Comparison of ENCODE assay signal across 8 cellular contexts in genomic region chr17:77110006-77110374, GRCh38. TPM values are rescaled to one million over a fixed set of nuclear protein-coding genes. Genes with fewer than 3 reads are reported as not detected.
DNase-seq lines count a peak whose midpoint lies in the region; ATAC-seq and TF ChIP-seq lines count a peak whose summit lies in the region.

No MANE protein-coding gene starts in this region.

- no peak for TF ChIP-seq POLR2A in esophagus squamous epithelium (IDR thresholded peaks at IDR 0.05)

- H3K4me2 ChIP-seq in parathyroid adenoma (ENCODE audit: low read length) = peak overlapping the region; percentile 13

- ATAC-seq in Panc1 (no peak), GM18870 (IDR thresholded peaks at IDR 0.05; ENCODE audit: unreplicated experiment) (no peak), HG02588 (IDR thresholded peaks at IDR 0.05; ENCODE audit: unreplicated experiment) (no peak), HG03439 (IDR thresholded peaks at IDR 0.05; ENCODE audit: unreplicated experiment) (no peak)
- no peak for ATAC-seq in activated CD4-positive, CD25-positive, alpha-beta regulatory T cell treated with anti-CD3 and anti-CD28 coated beads, Interleukin-2, amount 50 U/mL, for 24 hours

- H3K27me3 ChIP-seq in Panc1 (ENCODE audit: control insufficient read depth, insufficient read depth, low read length) = no peaks in the 10 kb centered on the region
- no peaks in the 10 kb centered on the region for H3K27me3 ChIP-seq in esophagus squamous epithelium
- H3K27me3 ChIP-seq in parathyroid adenoma (ENCODE audit: control insufficient read depth, insufficient read depth, low read length) = no peaks in the 10 kb centered on the region

- intact Hi-C loops in Panc1 (cut with micrococcal nuclease; ENCODE audit: unreplicated experiment) = no loop called here
- intact Hi-C loops in esophagus squamous epithelium (cut with DNase I) = no loop called here

- WGBS in esophagus squamous epithelium, 2 donors = 27 to 37% methylated on average over 4 of the region's 4 CpGs

- no peak overlapping the region for H3K4me3 ChIP-seq in Panc1 (ENCODE audit: low read depth in 2 of 2, low read length in 2 of 2)
- no peak overlapping the region for H3K4me3 ChIP-seq in esophagus squamous epithelium
- no peak overlapping the region for H3K4me3 ChIP-seq in parathyroid adenoma (ENCODE audit: low read depth, low read length)

- CTCF ChIA-PET in Panc1 (lab: Charles Lee) = interaction anchor here (0.6 kb wide), 1 partner anchor 268 kb away, joined by 13 read pairs; no protein-coding TSS in a partner anchor

- H3K79me2 ChIP-seq in parathyroid adenoma = no peaks in the 10 kb centered on the region

- DNase-seq in EL (peak; percentile 55), Panc1 (ENCODE audit: low read depth, low spot score) (no peak), esophagus squamous epithelium (lab: John Stamatoyannopoulos, UW) (no peak)

- POLR2A ChIA-PET in Panc1 (lab: Charles Lee) = interaction anchor here (0.6 to 0.7 kb wide), 2 partner anchors 11 to 208 kb away, joined by 3 read pairs; no protein-coding TSS in a partner anchor

- H3K4me1 ChIP-seq in Panc1 (ENCODE audit: control insufficient read depth, insufficient read depth, low read length) (peaks cover 18% of the 10 kb centered on the region), esophagus squamous epithelium (peaks cover 8 to 29% (median 18%) of the 10 kb centered on the region in 3 donors), parathyroid adenoma (peaks cover 3% of the 10 kb centered on the region)

- BruUV-seq in Panc1 (replicated peaks; lab: Mats Ljungman, UMichigan) = no TSS peak

- H3K9me3 ChIP-seq in Panc1 (ENCODE audit: control insufficient read depth, insufficient read depth, low read depth, low read length) (no peaks in the 10 kb centered on the region), esophagus squamous epithelium (no peaks in the 10 kb centered on the region), parathyroid adenoma (ENCODE audit: control insufficient read depth, low read length) (no peaks in the 10 kb centered on the region)

- TF ChIP-seq CTCF in Panc1 (IDR thresholded peaks at IDR 0.05) = no peak
- no peak for TF ChIP-seq CTCF in esophagus squamous epithelium (IDR thresholded peaks at IDR 0.05)
- no peak for TF ChIP-seq CTCF in parathyroid adenoma (IDR thresholded peaks at IDR 0.05)

- no peak overlapping the region for H3K9ac ChIP-seq in parathyroid adenoma

- in situ Hi-C loops in Panc1 (cut with HindIII; ENCODE audit: low pct_unique_long_range_greater_than_20kb, low sequenced_read_pairs) = no loop called here

- no peak overlapping the region for H2AFZ ChIP-seq in parathyroid adenoma

- H3K27ac ChIP-seq in Panc1 (ENCODE audit: low read length) (peak overlapping the region; percentile 86), esophagus squamous epithelium (peak overlapping the region in 3 of 4 donors; percentile 78 to 82 (median 82)), parathyroid adenoma (peak overlapping the region; percentile 79)

- no peaks in the 10 kb centered on the region for H3K36me3 ChIP-seq in Panc1 (ENCODE audit: control insufficient read depth, insufficient read depth, low read length)
- H3K36me3 ChIP-seq in esophagus squamous epithelium = no peaks in the 10 kb centered on the region
- no peaks in the 10 kb centered on the region for H3K36me3 ChIP-seq in parathyroid adenoma (ENCODE audit: control insufficient read depth, insufficient read depth, low read length)

RNA-seq across cellular contexts. Expression of gene SEC14L1, which starts 30.8 kb away (rescaled TPM):
- 279 TPM for total RNA-seq in Panc1 (2021; ENCODE audit: unreplicated experiment)
- 156 TPM for polyA plus RNA-seq in Panc1 (2012; ENCODE audit: insufficient read length)
- total RNA-seq in esophagus squamous epithelium = 10 to 100 TPM; 27.3 to 39.2 (median 32.8) TPM
